ENCODE assay signal across 8 cellular contexts in genomic region chr10:12068467-12069269, GRCh38. TPM values are rescaled to one million over a fixed set of nuclear protein-coding genes. Genes with fewer than 3 reads are reported as not detected.
DNase-seq lines count a peak whose midpoint lies in the region; ATAC-seq, FAIRE-seq and TF ChIP-seq lines count a peak whose summit lies in the region.

DHTKD1 (plus strand) TSS chr10:12068954; CDS start chr10:12069034, 80 bp downstream.

- TF ChIP-seq CTCF in heart right ventricle (IDR thresholded peaks at IDR 0.05) (peak; percentile 30 to 60 (median 49)), upper lobe of right lung (IDR thresholded peaks at IDR 0.05) (peak; percentile 51)

- WGBS in heart right ventricle, 2 donors = 3% methylated on average over 66 of the region's 66 CpGs

- intact Hi-C loops in heart right ventricle (cut with DNase I) = loop anchor here in 4 of 10 donors (1.0 to 2.0 kb wide), 3 partner anchors 25 to 60 kb away; partner anchors contain the start of genes SEC61A2 (in 1 of the 4) and UPF2 (in 1 of the 4)
- intact Hi-C loops in posterior vena cava (cut with DNase I) = loop anchor here in 1 of 2 donors (10.0 kb wide), 1 partner anchor 1686 kb away; no protein-coding TSS in a partner anchor
- intact Hi-C loops in upper lobe of right lung (cut with DNase I) = no loop called here

- H3K36me3 ChIP-seq in heart right ventricle = no peaks in the 10 kb centered on the region
- H3K36me3 ChIP-seq in upper lobe of right lung = no peaks in the 10 kb centered on the region

- H3K27me3 ChIP-seq in heart right ventricle = no peaks in the 10 kb centered on the region
- no peaks in the 10 kb centered on the region for H3K27me3 ChIP-seq in upper lobe of right lung

- DNase-seq in GM12892 (ENCODE audit: insufficient read length) = peak; percentile 99
- DNase-seq in NCI-H146 (lab: John Stamatoyannopoulos, UW) = peak; percentile 100
- peak; percentile 96 to 99 (median 97) for DNase-seq in T-helper 1 cell
- peak; percentile 95 for DNase-seq in amniotic epithelial cell (ENCODE audit: low read depth)
- peak; percentile 98 to 99 for DNase-seq in heart right ventricle
- peak; percentile 99 for DNase-seq in posterior vena cava (ENCODE audit: low spot score)
- peak; percentile 100 for DNase-seq in upper lobe of right lung

- H3K9me3 ChIP-seq in heart right ventricle (no peaks in the 10 kb centered on the region), upper lobe of right lung (no peaks in the 10 kb centered on the region)

- H3K27ac ChIP-seq in heart right ventricle (peak within 1 kb of the TSS in 9 of 10 donors; percentile 67 to 92 (median 82)), upper lobe of right lung (peak within 1 kb of the TSS; percentile 92)

- H3K4me1 ChIP-seq in heart right ventricle (peaks cover 0 to 18% (median 11%) of the 10 kb centered on the region in 9 donors), upper lobe of right lung (peaks cover 8% of the 10 kb centered on the region)

- peak; percentile 73; the same call in 1 of the 2 replicates for TF ChIP-seq POLR2A in GM12892 (IDR thresholded peaks at IDR 0.05; ENCODE audit: low read depth, low read length)

- ATAC-seq in HG02852 (IDR thresholded peaks at IDR 0.05; ENCODE audit: unreplicated experiment) (peak; percentile 94), heart right ventricle (peak; percentile 99 to 100 (median 100)), upper lobe of right lung (peak; percentile 100)

- H3K4me3 ChIP-seq in heart right ventricle (peak within 1 kb of the TSS; percentile 75 to 99 (median 90)), upper lobe of right lung (peak within 1 kb of the TSS; percentile 92)

- FAIRE-seq in GM12892 (lab: Jason Lieb, UNC) = peak; percentile 96

RNA-seq across cellular contexts. Expression of gene DHTKD1, which starts in this region (rescaled TPM):
- 16.0 TPM for polyA plus RNA-seq in GM12892 (2012; ENCODE audit: missing spikeins)
- total RNA-seq in heart right ventricle (10 to 100 TPM; 13.7 to 44.0 (median 31.0) TPM), posterior vena cava (10 to 100 TPM; 11.0 to 12.5 TPM), upper lobe of right lung (16.7 TPM)
- polyA plus RNA-seq in heart right ventricle = 10 to 100 TPM; 10.8 to 11.6 TPM

Comparison
In these comparisons a context has a peak if more than half of its experiments do, and no peak if none do; other contexts are left out.
1. Peak in every context shown above with its lines: DNase-seq, ATAC-seq, H3K4me3 ChIP-seq and H3K27ac ChIP-seq.